In genomic region chr6:132734694-132735236, GRCh38 we compare ENCODE assay signal across 11 cellular contexts. TPM values are rescaled to one million over a fixed set of nuclear protein-coding genes. Genes with fewer than 3 reads are reported as not detected.
DNase-seq lines count a peak whose midpoint lies in the region; ATAC-seq and TF ChIP-seq lines count a peak whose summit lies in the region.
"Had no signal": no experiment of that assay in that cellular context is flagged by ENCODE, and none has a peak within 500 bp of the region (broad histone marks: within the 10 kb centered on the region; RNA-seq: fewer than 3 reads in every experiment).

No MANE protein-coding gene starts in this region.

- peak; percentile 50 for TF ChIP-seq CTCF in fibroblast of pulmonary artery (IDR thresholded peaks at IDR 0.05; ENCODE audit: low read length, missing control alignments)
- peak in 1 of 7 experiments; percentile 29 for TF ChIP-seq CTCF in stomach (IDR thresholded peaks at IDR 0.05)

- intact Hi-C loops in stomach (cut with DNase I; ENCODE audit: low total_unique reads) = no loop called here

- H3K27ac ChIP-seq in stomach = peak overlapping the region in 3 of 5 donors; percentile 60 to 85 (median 78)
- H3K27ac ChIP-seq: BLaER1, thyroid gland had no signal

- DNase-seq in NCI-H82 (lab: John Stamatoyannopoulos, UW) (peak; percentile 14), NCI-H82 treated with DMSO at 0.1 percent for 48 hours (lab: John Stamatoyannopoulos, UW; ENCODE audit: unreplicated experiment) (no peak), OCI-M1 (lab: John Stamatoyannopoulos, UW) (peak; percentile 81), fibroblast of pulmonary artery (ENCODE audit: low read depth) (peak; percentile 89), stomach (no peak), DMS114 treated with DMSO at 0.1 percent for 48 hours (lab: John Stamatoyannopoulos, UW; ENCODE audit: unreplicated experiment) (no peak), middle frontal gyrus (ENCODE audit: extremely low spot score, low spot score) (no peak)
- DNase-seq: NCI-H187, thyroid gland had no signal

- H3K36me3 ChIP-seq in stomach = no peaks in the 10 kb centered on the region
- H3K36me3 ChIP-seq: BLaER1, thyroid gland had no signal

- H3K9me3 ChIP-seq in stomach = no peaks in the 10 kb centered on the region
- H3K9me3 ChIP-seq: BLaER1, thyroid gland had no signal

- TF ChIP-seq POLR2A in stomach (IDR thresholded peaks at IDR 0.05) = no peak

- WGBS in stomach, 5 donors = 8 to 23% (median 15%) methylated on average over 3 of the region's 3 CpGs

- peaks cover 9 to 53% (median 21%) of the 10 kb centered on the region in 4 donors for H3K4me1 ChIP-seq in stomach
- H3K4me1 ChIP-seq: BLaER1, thyroid gland had no signal

- no peak for TF ChIP-seq EP300 in stomach (IDR thresholded peaks at IDR 0.05)

- no peak for ATAC-seq in HG03432 (IDR thresholded peaks at IDR 0.05; ENCODE audit: unreplicated experiment)

- H3K4me3 ChIP-seq in fibroblast of pulmonary artery (replicated peaks; ENCODE audit: low read depth, low read length) (no peak overlapping the region), stomach (no peak overlapping the region)
- H3K4me3 ChIP-seq: BLaER1, thyroid gland had no signal

- H3K27me3 ChIP-seq in stomach = no peaks in the 10 kb centered on the region
- H3K27me3 ChIP-seq: BLaER1, thyroid gland had no signal

RNA-seq across cellular contexts. Expression of gene VNN1, which starts 20.9 kb away (rescaled TPM):
- total RNA-seq in stomach = 10 to 100 TPM in 1 of 5 donors, 1 to 10 TPM in 3, not detected in 1; 2.3 to 52.2 (median 3.3) TPM
- 1 to 10 TPM; 1.1 to 1.4 (median 1.2) TPM for polyA plus RNA-seq in stomach

RNA-seq across cellular contexts. Expression of gene VNN2, which starts 22.9 kb away (rescaled TPM):
- 1 to 10 TPM in 3 of 5 donors, under 1 TPM in 1, not detected in 1; 0.45 to 9.5 (median 3.3) TPM for total RNA-seq in stomach
- 1 to 10 TPM; 1.4 to 6.1 (median 3.7) TPM for polyA plus RNA-seq in stomach

Comparison
In these comparisons a context has a peak if more than half of its experiments do, and no peak if none do; other contexts are left out.
1. DNase-seq: peak in NCI-H82 (single experiment), OCI-M1 (single experiment) and fibroblast of pulmonary artery (single experiment); none in NCI-H82 treated with DMSO at 0.1 percent for 48 hours (single experiment), stomach (single experiment), DMS114 treated with DMSO at 0.1 percent for 48 hours (single experiment) and middle frontal gyrus (single experiment).